ENCODE assay signal across 15 cellular contexts in genomic region chr3:116314476-116314875, GRCh38.
A peak's percentile ranks its signal among the peaks of the same experiment; 100 is the strongest.
DNase-seq lines count a peak whose midpoint lies in the region; ATAC-seq, FAIRE-seq and TF ChIP-seq lines count a peak whose summit lies in the region.
"Had no signal": no experiment of that assay in that cellular context is flagged by ENCODE, and none has a peak within 500 bp of the region (broad histone marks: within the 10 kb centered on the region; RNA-seq: fewer than 3 reads in every experiment).

No MANE protein-coding gene starts in this region.

- H2AFZ ChIP-seq in K562 (ENCODE audit: low read depth, low read length) (peak overlapping the region; percentile 58; the same call in 1 of the 2 replicates), smooth muscle cell (ENCODE audit: low read depth) (no peak overlapping the region)

- no peak overlapping the region for H3K4me3 ChIP-seq in K562
- H3K4me3 ChIP-seq in smooth muscle cell: no peak overlapping the region
- H3K4me3 ChIP-seq: BLaER1, SJSA1 had no signal

- in situ Hi-C loops in K562 (cut with MboI): no loop called here

- H3K27ac Mint-ChIP-seq in Calu3 (ENCODE audit: unreplicated experiment): no peak overlapping the region
- H3K27ac Mint-ChIP-seq in natural killer cell: no peak overlapping the region

- H3K9ac ChIP-seq in K562 (ENCODE audit: insufficient read depth in 1 of 2, low read depth in 2 of 2, low read length in 2 of 2) (no peak overlapping the region), smooth muscle cell (ENCODE audit: low read depth) (no peak overlapping the region)
- H3K9ac ChIP-seq: BLaER1 had no signal

- POLR2A ChIA-PET in K562 (lab: Yijun Ruan, JAX): no interaction called here

- no peaks in the 10 kb centered on the region for H3K9me1 ChIP-seq in K562 (ENCODE audit: control insufficient read depth, insufficient read depth, low read length)

- ATAC-seq in K562 (peak; percentile 89), natural killer cell (no peak)

- H3K79me2 ChIP-seq in K562 (ENCODE audit: control insufficient read depth, insufficient read depth, low read length): no peaks in the 10 kb centered on the region
- no peaks in the 10 kb centered on the region for H3K79me2 ChIP-seq in smooth muscle cell (ENCODE audit: low read depth)

- TF ChIP-seq EP300 in K562 (IDR thresholded peaks at IDR 0.05; ENCODE audit: low read length): peak; percentile 62

- H3K27ac ChIP-seq in K562 (ENCODE audit: extremely low read depth, low read depth, low read length) (peak overlapping the region; percentile 22; the same call in 1 of the 3 replicates), smooth muscle cell (ENCODE audit: low read depth) (no peak overlapping the region)
- H3K27ac ChIP-seq: 22Rv1, BLaER1, SJSA1 had no signal

- H3K9me3 Mint-ChIP-seq in Calu3 (ENCODE audit: low read depth, unreplicated experiment) (no peaks in the 10 kb centered on the region), natural killer cell (peaks cover 7 to 18% of the 10 kb centered on the region in 2 donors)

- intact Hi-C loops in K562 (cut with micrococcal nuclease): no loop called here
- intact Hi-C loops in Calu3 (cut with micrococcal nuclease; ENCODE audit: unreplicated experiment): no loop called here
- intact Hi-C loops in natural killer cell (cut with micrococcal nuclease): no loop called here

- H3K4me3 Mint-ChIP-seq in Calu3 (ENCODE audit: low read depth, unreplicated experiment) (no peak overlapping the region), natural killer cell (no peak overlapping the region)

- H3K27me3 ChIP-seq in K562 (ENCODE audit: control insufficient read depth in 2 of 2, insufficient read depth in 2 of 2, low read length in 2 of 2): no peaks in the 10 kb centered on the region
- H3K27me3 ChIP-seq in smooth muscle cell (ENCODE audit: low read depth): no peaks in the 10 kb centered on the region
- H3K27me3 ChIP-seq: BLaER1 had no signal

- H3K36me3 ChIP-seq in K562 (ENCODE audit: control insufficient read depth, insufficient read depth, low read length) (no peaks in the 10 kb centered on the region), smooth muscle cell (ENCODE audit: low read depth) (no peaks in the 10 kb centered on the region)
- H3K36me3 ChIP-seq: BLaER1, SJSA1 had no signal

- peak overlapping the region; percentile 52; the same call in 1 of the 2 replicates for H3K4me2 ChIP-seq in K562 (ENCODE audit: insufficient read depth, low read length)
- H3K4me2 ChIP-seq in smooth muscle cell: peak overlapping the region; percentile 24
- H3K4me2 ChIP-seq: BLaER1 had no signal

- TF ChIP-seq RAD21 in K562 (CRISPR knock-in tag; conservative IDR thresholded peaks at IDR 0.05 in 1 of 2, IDR thresholded peaks at IDR 0.05 in 1 of 2): no peak

- H4K20me1 ChIP-seq in K562 (replicated peaks; ENCODE audit: control insufficient read depth, insufficient read depth, low read length): no peaks in the 10 kb centered on the region
- H4K20me1 ChIP-seq in smooth muscle cell (ENCODE audit: low read depth): no peaks in the 10 kb centered on the region
- H4K20me1 ChIP-seq: BLaER1 had no signal

- no peak for TF ChIP-seq POLR2A in K562 (conservative IDR thresholded peaks at IDR 0.05)

- H3K4me1 ChIP-seq in K562 (replicated peaks in 1 of 2; ENCODE audit: control insufficient read depth in 2 of 2, insufficient read depth in 2 of 2, low read length in 2 of 2) (peaks cover 0 to 13% of the 10 kb centered on the region in 2 experiments; a peak in 2 of 5 replicates), smooth muscle cell (ENCODE audit: low read depth) (peaks cover 6% of the 10 kb centered on the region)
- H3K4me1 ChIP-seq: BLaER1, SJSA1 had no signal

- peak; percentile 11 for DNase-seq in NCI-H2227 (lab: John Stamatoyannopoulos, UW; ENCODE audit: unreplicated experiment)
- no peak for DNase-seq in NCI-H2227 treated with DMSO at 0.1 percent for 48 hours (lab: John Stamatoyannopoulos, UW)
- DNase-seq in K562 (ENCODE audit: extremely low read depth in 1 of 4, low spot score in 3 of 4): peak in 2 of 4 experiments; percentile 43 to 69
- peak; percentile 15 for DNase-seq in left kidney (ENCODE audit: low read depth, low spot score)
- DNase-seq in smooth muscle cell (lab: John Stamatoyannopoulos, UW; ENCODE audit: unreplicated experiment): no peak
- DNase-seq in Calu3: no peak
- no peak for DNase-seq in natural killer cell
- no peak for DNase-seq in RKO (ENCODE audit: low spot score)
- DNase-seq: Kasumi-1, NCI-H2029, NCI-H524 treated with DMSO at 0.1 percent for 48 hours had no signal

- 3% methylated on average over 3 of the region's 3 CpGs for WGBS in K562 (ENCODE audit: insufficient coverage, low coverage, missing lambda C conversion rate)
- WGBS in smooth muscle cell (ENCODE audit: low lambda C conversion rate): 28% methylated on average over 3 of the region's 3 CpGs

- H3K36me3 Mint-ChIP-seq in Calu3 (ENCODE audit: insufficient read depth, unreplicated experiment) (no peaks in the 10 kb centered on the region), natural killer cell (peaks cover 10% of the 10 kb centered on the region)

- CTCF ChIA-PET in K562 (lab: Yijun Ruan, JAX; ENCODE audit: low intra/inter-chr PET ratio): no interaction called here
- CTCF ChIA-PET in Calu3 (lab: Charles Lee): no interaction called here

- H3K4me1 Mint-ChIP-seq in Calu3 (ENCODE audit: low read depth, unreplicated experiment) (no peaks in the 10 kb centered on the region), natural killer cell (no peaks in the 10 kb centered on the region)

- H3K9me3 ChIP-seq in K562 (replicated peaks; ENCODE audit: control insufficient read depth, insufficient read depth, low read depth, low read length) (no peaks in the 10 kb centered on the region), smooth muscle cell (replicated peaks; ENCODE audit: low read depth) (no peaks in the 10 kb centered on the region)
- H3K9me3 ChIP-seq: BLaER1, SJSA1 had no signal

- H3K27me3 Mint-ChIP-seq in Calu3 (ENCODE audit: unreplicated experiment) (no peaks in the 10 kb centered on the region), natural killer cell (ENCODE audit: low read depth in 2 of 2) (no peaks in the 10 kb centered on the region)

- no peak for TF ChIP-seq CTCF in K562 (IDR thresholded peaks at IDR 0.05 in 2 of 3, conservative IDR thresholded peaks at IDR 0.05 in 1 of 3; ENCODE audit: insufficient read depth in 2 of 3, low read depth in 1 of 3, low read length in 3 of 3)
- no peak for TF ChIP-seq CTCF in smooth muscle cell (IDR thresholded peaks at IDR 0.05; ENCODE audit: borderline replicate concordance, insufficient read depth, poor library complexity, severe bottlenecking)
- no peak for TF ChIP-seq CTCF in Calu3 (IDR thresholded peaks at IDR 0.05; ENCODE audit: unreplicated experiment)
- no peak for TF ChIP-seq CTCF in natural killer cell (IDR thresholded peaks at IDR 0.05)

- BruUV-seq in K562 (replicated peaks; lab: Mats Ljungman, UMichigan) (no TSS peak), Calu3 (replicated peaks; lab: Mats Ljungman, UMichigan) (no TSS peak)

- FAIRE-seq in K562 (lab: Jason Lieb, UNC): peak; percentile 80
- FAIRE-seq: H54 had no signal

- H3F3A ChIP-seq in smooth muscle cell (ENCODE audit: low read depth): no peaks in the 10 kb centered on the region

TF ChIP-seq in K562, 482 proteins besides CTCF, POLR2A, EP300 and RAD21 (continues in another document):
- TF ChIP-seq TBP (optimal IDR thresholded peaks at IDR 0.05; ENCODE audit: low read depth, low read length): no peak
- no peak for TF ChIP-seq RBBP5 (IDR thresholded peaks at IDR 0.05; ENCODE audit: borderline replicate concordance, insufficient read depth, low read length, poor library complexity, severe bottlenecking)
- no peak for TF ChIP-seq ZNF75A (CRISPR knock-in tag; IDR thresholded peaks at IDR 0.05)
- no peak for TF ChIP-seq ZNF347 (CRISPR knock-in tag; IDR thresholded peaks at IDR 0.05; ENCODE audit: low read depth)
- TF ChIP-seq SP2 (IDR thresholded peaks at IDR 0.05; ENCODE audit: extremely low read depth, low read depth, low read length, poor library complexity, severe bottlenecking): no peak
- TF ChIP-seq EGR1 (conservative IDR thresholded peaks at IDR 0.05): no peak
- TF ChIP-seq CBFA2T3 (IDR thresholded peaks at IDR 0.05): peak; percentile 54; the same call in 1 of the 2 replicates
- no peak for TF ChIP-seq SREBF1 (IDR thresholded peaks at IDR 0.05; ENCODE audit: borderline replicate concordance, low read depth, low read length)
- TF ChIP-seq MXD1 (CRISPR knock-in tag; IDR thresholded peaks at IDR 0.05; ENCODE audit: borderline replicate concordance, poor library complexity, severe bottlenecking): no peak
- TF ChIP-seq MTA1 (IDR thresholded peaks at IDR 0.05; ENCODE audit: borderline replicate concordance): no peak
- no peak for TF ChIP-seq ZSCAN29 (IDR thresholded peaks at IDR 0.05)
- no peak for TF ChIP-seq ZNF668 (CRISPR knock-in tag; IDR thresholded peaks at IDR 0.05)
- no peak for TF ChIP-seq YBX1 (IDR thresholded peaks at IDR 0.05)
- TF ChIP-seq ZBTB2 (IDR thresholded peaks at IDR 0.05): no peak
- no peak for TF ChIP-seq SNRNP70 (optimal IDR thresholded peaks at IDR 0.05; ENCODE audit: low read depth, low read length)
- no peak for TF ChIP-seq ZNF76 (CRISPR knock-in tag; IDR thresholded peaks at IDR 0.05; ENCODE audit: borderline replicate concordance)

Comparison
In these comparisons a context has a peak if more than half of its experiments do, and no peak if none do; other contexts are left out.
1. DNase-seq: peak in NCI-H2227 (single experiment) and left kidney (single experiment); none in NCI-H2227 treated with DMSO at 0.1 percent for 48 hours (single experiment), smooth muscle cell (single experiment), Calu3 (single experiment), natural killer cell (single experiment) and RKO (single experiment).